ENCODE assay signal across 22 cellular contexts in genomic region chr18:30455741-30456140, GRCh38.
"Had no signal": no experiment of that assay in that cellular context is flagged by ENCODE, and none has a peak within 500 bp of the region (broad histone marks: within the 10 kb centered on the region; RNA-seq: fewer than 3 reads in every experiment).

No MANE protein-coding gene starts in this region.

- FAIRE-seq: keratinocyte had no signal

- H3K27ac ChIP-seq: epithelial cell of prostate, gastrocnemius medialis, hepatocyte, parathyroid adenoma, right lobe of liver, upper lobe of right lung had no signal

- ATAC-seq: activated CD8-positive, alpha-beta T cell treated with anti-CD3 and anti-CD28 coated beads for 36 hours; activated T-cell treated with anti-CD3 and anti-CD28 coated beads, Interleukin-2, amount 50 U/mL, for 4 hours; activated T-helper 17 cell treated with anti-CD3 and anti-CD28 coated beads, Interleukin-2, amount 50 U/mL, for 72 hours; gastrocnemius medialis; left colon; naive thymus-derived CD8-positive, alpha-beta T cell; right lobe of liver; upper lobe of right lung had no signal

- DNase-seq: activated B cell treated with CpG ODN at 0.5 μM for 24 hours; activated CD4-positive, alpha-beta T cell treated with anti-CD3 and anti-CD28 coated beads, Interleukin-2, amount 50 U/mL, for 1 hour; activated CD8-positive, alpha-beta T cell treated with anti-CD3 and anti-CD28 coated beads for 36 hours; activated gamma-delta T cell treated with Interleukin-2 at 50 U/mL for 16 hours; activated naive CD4-positive, alpha-beta T cell treated with anti-CD3 and anti-CD28 coated beads, Interleukin-2, amount 50 U/mL, for 16 hours; activated T-cell treated with anti-CD3 and anti-CD28 coated beads, Interleukin-2, amount 50 U/mL, for 4 hours; amniotic stem cell; central memory CD4-positive, alpha-beta T cell; effector CD4-positive, alpha-beta T cell; gastrocnemius medialis; left colon; naive thymus-derived CD8-positive, alpha-beta T cell; occipital lobe; right lobe of liver; stimulated activated CD4-positive, alpha-beta T cell treated with anti-CD3 and anti-CD28 coated beads, Interleukin-2, amount 100 ng/mL, for 48 hours; stimulated activated naive CD4-positive, alpha-beta T cell treated with Interleukin-2 at 50 U/mL for 16 hours; upper lobe of right lung had no signal

- H3K27me3 ChIP-seq: gastrocnemius medialis, hepatocyte, right lobe of liver, upper lobe of right lung had no signal
